In the genomic region with DNA sequence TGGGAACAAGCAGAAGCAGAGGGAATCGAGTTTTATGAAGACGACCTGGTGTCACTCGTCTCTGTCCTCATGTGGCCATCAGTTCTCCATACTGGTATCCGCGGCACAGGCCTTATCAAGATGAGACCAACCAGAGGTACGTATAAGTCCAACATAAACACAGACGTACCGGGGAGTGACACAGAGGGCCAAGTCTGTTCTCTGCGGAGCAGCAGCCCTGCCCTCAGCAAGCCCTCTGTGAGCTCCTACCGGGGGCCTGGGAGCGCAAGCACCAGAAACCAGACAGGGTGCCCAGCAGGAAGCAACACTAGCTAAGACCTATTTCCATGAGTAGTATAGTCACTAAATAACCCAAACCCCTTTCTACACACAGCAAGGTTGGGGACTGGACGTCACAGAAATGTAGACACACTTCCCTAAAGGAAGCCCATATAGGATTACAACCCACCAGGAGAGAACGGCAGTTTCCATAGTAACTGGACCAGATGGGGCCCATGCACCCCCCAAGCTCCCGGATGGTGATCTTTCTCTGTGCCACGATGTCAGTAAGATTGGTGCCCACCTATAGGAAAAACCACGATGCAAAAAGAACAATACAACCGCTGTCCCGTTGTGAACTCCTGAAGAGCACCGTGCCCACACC, we compare ENCODE assay signal across 8 cellular contexts.
DNase-seq lines count a peak whose midpoint lies in the region; ATAC-seq and TF ChIP-seq lines count a peak whose summit lies in the region.

No MANE protein-coding gene starts in this region.

- H3K27me3 ChIP-seq in OCI-LY3 (ENCODE audit: low read depth, low read length) (no peaks in the 10 kb centered on the region), parathyroid adenoma (ENCODE audit: control insufficient read depth, insufficient read depth, low read length) (no peaks in the 10 kb centered on the region)

- peaks cover 56% of the 10 kb centered on the region for H3K79me2 ChIP-seq in OCI-LY3 (ENCODE audit: low read length)
- peaks cover 41% of the 10 kb centered on the region for H3K79me2 ChIP-seq in parathyroid adenoma

- H3K4me1 ChIP-seq in OCI-LY3 (ENCODE audit: low read length) (peaks cover 18% of the 10 kb centered on the region), parathyroid adenoma (peaks cover 11% of the 10 kb centered on the region)

- H3K9ac ChIP-seq in OCI-LY3 (ENCODE audit: low read length) (peak overlapping the region; percentile 81), parathyroid adenoma (no peak overlapping the region)

- H3K4me2 ChIP-seq in OCI-LY3 (ENCODE audit: low read length) (peak overlapping the region; percentile 97), parathyroid adenoma (ENCODE audit: low read length) (peak overlapping the region; percentile 77)

- H3K27ac ChIP-seq in OCI-LY3 (ENCODE audit: low read length) (peak overlapping the region; percentile 38; the same call in 1 of the 2 replicates), parathyroid adenoma (no peak overlapping the region)

- H3K9me3 ChIP-seq in OCI-LY3 (ENCODE audit: insufficient read depth, low read length) (no peaks in the 10 kb centered on the region), parathyroid adenoma (ENCODE audit: control insufficient read depth, low read length) (no peaks in the 10 kb centered on the region)

- TF ChIP-seq CTCF in OCI-LY3 (IDR thresholded peaks at IDR 0.05; ENCODE audit: low read depth, low read length) (no peak), epithelial cell of esophagus (IDR thresholded peaks at IDR 0.05; ENCODE audit: insufficient read depth, low read depth, low read length, missing control alignments) (no peak), parathyroid adenoma (IDR thresholded peaks at IDR 0.05) (no peak)

- H2AFZ ChIP-seq in OCI-LY3 (ENCODE audit: low read depth, low read length) = 0 out of 2 replicates have a peak overlapping the region, but pooled peaks have one; percentile 10
- H2AFZ ChIP-seq in parathyroid adenoma = peak overlapping the region; percentile 86

- H3K36me3 ChIP-seq in OCI-LY3 (replicated peaks; ENCODE audit: low read depth, low read length) (peaks cover 10% of the 10 kb centered on the region), parathyroid adenoma (ENCODE audit: control insufficient read depth, insufficient read depth, low read length) (no peaks in the 10 kb centered on the region)

- H3K4me3 ChIP-seq in GM08714 (ENCODE audit: low read length) = peak overlapping the region; percentile 82
- H3K4me3 ChIP-seq in OCI-LY3 (ENCODE audit: low read length) = peak overlapping the region; percentile 87
- H3K4me3 ChIP-seq in epithelial cell of esophagus (ENCODE audit: low read length) = peak overlapping the region; percentile 77
- peak overlapping the region; percentile 94 for H3K4me3 ChIP-seq in parathyroid adenoma (ENCODE audit: low read depth, low read length)

- no peak for ATAC-seq in HG03565 (IDR thresholded peaks at IDR 0.05; ENCODE audit: unreplicated experiment)

- 0 out of 2 replicates have a peak, but pooled peaks cover 6% of the 10 kb centered on the region for H4K20me1 ChIP-seq in OCI-LY3 (ENCODE audit: insufficient read depth, low read length)

- DNase-seq in epithelial cell of esophagus (ENCODE audit: low read depth) = no peak
- DNase-seq in AG08395 (ENCODE audit: low spot score) = no peak
- no peak for DNase-seq in HuH-7.5 (ENCODE audit: low spot score)
- DNase-seq in activated CD4-positive, alpha-beta T cell treated with anti-CD3 and anti-CD28 coated beads, Interleukin-2, amount 50 U/mL, for 4 hours = no peak
